8 cellular contexts compared by ENCODE assay signal in genomic region chr4:111854494-111855087, GRCh38.
DNase-seq lines count a peak whose midpoint lies in the region; ATAC-seq and TF ChIP-seq lines count a peak whose summit lies in the region.

No MANE protein-coding gene starts in this region.

- no peaks in the 10 kb centered on the region for H3K9me3 ChIP-seq in vagina

- no peaks in the 10 kb centered on the region for H3K27me3 ChIP-seq in vagina

- no peak overlapping the region for H3K4me3 ChIP-seq in vagina

- ATAC-seq in GM19468 (IDR thresholded peaks at IDR 0.05; ENCODE audit: extremely low read depth, unreplicated experiment), result peak; percentile 40

- no peak overlapping the region for H3K27ac ChIP-seq in vagina

- TF ChIP-seq CTCF in vagina (IDR thresholded peaks at IDR 0.05), result peak in 1 of 3 experiments; percentile 33

- TF ChIP-seq POLR2A in vagina (IDR thresholded peaks at IDR 0.05), result no peak

- H3K4me1 ChIP-seq in vagina, result no peaks in the 10 kb centered on the region

- DNase-seq in EH (ENCODE audit: low read depth), result peak; percentile 44
- peak; percentile 46 for DNase-seq in HT1080 (ENCODE audit: low read depth)
- DNase-seq in SKM-1 treated with dmso at 0.1 percent for 144 hours (lab: John Stamatoyannopoulos, UW; ENCODE audit: unreplicated experiment), result peak; percentile 37
- peak; percentile 42 for DNase-seq in foreskin melanocyte
- DNase-seq in smooth muscle cell of the brain vasculature (ENCODE audit: low read depth, low spot score), result peak; percentile 2
- no peak for DNase-seq in vagina (ENCODE audit: extremely low spot score in 2 of 2)
- DNase-seq in NCI-H1694 (lab: John Stamatoyannopoulos, UW), result no peak

- H3K36me3 ChIP-seq in vagina, result no peaks in the 10 kb centered on the region

- intact Hi-C loops in vagina (cut with DNase I), result no loop called here

Comparison
In these comparisons a context has a peak if more than half of its experiments do, and no peak if none do; other contexts are left out.
1. DNase-seq: peak in EH (single experiment), HT1080 (single experiment), SKM-1 treated with dmso at 0.1 percent for 144 hours (single experiment), foreskin melanocyte (single experiment) and smooth muscle cell of the brain vasculature (single experiment); none in vagina (0 of 2) and NCI-H1694 (single experiment).